Comparison of ENCODE assay signal across 12 cellular contexts in genomic region chr10:79147796-79148451, GRCh38.
A peak's percentile ranks its signal among the peaks of the same experiment; 100 is the strongest.
DNase-seq lines count a peak whose midpoint lies in the region; ATAC-seq, FAIRE-seq and TF ChIP-seq lines count a peak whose summit lies in the region.
"Had no signal": no experiment of that assay in that cellular context is flagged by ENCODE, and none has a peak within 500 bp of the region (broad histone marks: within the 10 kb centered on the region; RNA-seq: fewer than 3 reads in every experiment).

No MANE protein-coding gene starts in this region.

- no peak for ATAC-seq in A549
- ATAC-seq: activated naive CD4-positive, alpha-beta T cell treated with anti-CD3 and anti-CD28 coated beads, Interleukin-2, amount 50 U/mL, for 72 hours had no signal

- TF ChIP-seq RAD21 in A549 (conservative IDR thresholded peaks at IDR 0.05 in 1 of 2, IDR thresholded peaks at IDR 0.05 in 1 of 2) (no peak), Ishikawa (IDR thresholded peaks at IDR 0.05; ENCODE audit: low read depth) (no peak)

- no peak overlapping the region for H3K4me2 ChIP-seq in A549

- peak overlapping the region; percentile 98 to 99; a peak in 5 of 6 replicates for H3K27ac ChIP-seq in A549
- peak overlapping the region; percentile 48 for H3K27ac ChIP-seq in effector memory CD4-positive, alpha-beta T cell (ENCODE audit: insufficient read depth, low read length, poor library complexity, severe bottlenecking)
- peak overlapping the region; percentile 37 for H3K27ac ChIP-seq in neutrophil
- H3K27ac ChIP-seq: foreskin keratinocyte had no signal

- FAIRE-seq in A549 (lab: Jason Lieb, UNC), result no peak

- no peak for TF ChIP-seq EP300 in A549 (IDR thresholded peaks at IDR 0.05)
- no peak for TF ChIP-seq EP300 in Ishikawa (IDR thresholded peaks at IDR 0.05; ENCODE audit: borderline replicate concordance)

- H3K9me3 ChIP-seq in A549, result no peaks in the 10 kb centered on the region
- H3K9me3 ChIP-seq in effector memory CD4-positive, alpha-beta T cell (ENCODE audit: control insufficient read depth, low read length), result no peaks in the 10 kb centered on the region
- no peaks in the 10 kb centered on the region for H3K9me3 ChIP-seq in neutrophil

- H3K4me3 ChIP-seq in A549 (no peak overlapping the region), neutrophil (ENCODE audit: low read depth in 1 of 2, low read length in 1 of 2) (no peak overlapping the region)
- H3K4me3 ChIP-seq in effector memory CD4-positive, alpha-beta T cell (ENCODE audit: insufficient read depth, low read depth, low read length, poor library complexity, severe bottlenecking), result no peak overlapping the region

- DNase-seq in A549 (ENCODE audit: low read depth in 1 of 2, low spot score in 1 of 2) (no peak), NOMO-1 (lab: John Stamatoyannopoulos, UW; ENCODE audit: unreplicated experiment in 2 of 2) (no peak), SIG-M5 treated with dmso at 0.1 percent for 504 hours (lab: John Stamatoyannopoulos, UW; ENCODE audit: unreplicated experiment) (no peak), NCI-H1105 (lab: John Stamatoyannopoulos, UW) (no peak), RKO (ENCODE audit: low spot score) (no peak)
- DNase-seq in effector memory CD4-positive, alpha-beta T cell, result no peak
- DNase-seq: HCEC 1CT, NCI-H510A treated with DMSO at 0.1 percent for 48 hours had no signal

- POLR2A ChIA-PET in A549 (lab: Yijun Ruan, JAX), result interaction anchor here (1.0 kb wide), 1 partner anchor 11 kb away, joined by 4 read pairs; no protein-coding TSS in a partner anchor

- no peaks in the 10 kb centered on the region for H3K27me3 ChIP-seq in effector memory CD4-positive, alpha-beta T cell (replicated peaks; ENCODE audit: control insufficient read depth, insufficient read depth, low read length, poor library complexity, severe bottlenecking)
- H3K27me3 ChIP-seq in neutrophil, result no peaks in the 10 kb centered on the region
- H3K27me3 ChIP-seq: foreskin keratinocyte had no signal

- no peaks in the 10 kb centered on the region for H3K36me3 ChIP-seq in effector memory CD4-positive, alpha-beta T cell (ENCODE audit: control insufficient read depth, insufficient read depth, low read length)
- H3K36me3 ChIP-seq in neutrophil, result no peaks in the 10 kb centered on the region

- no peak for TF ChIP-seq POLR2A in A549 (IDR thresholded peaks at IDR 0.05; ENCODE audit: low read length)

- 83% methylated on average over 6 of the region's 7 CpGs for WGBS in A549 (ENCODE audit: missing lambda C conversion rate)

- CTCF ChIA-PET in A549 (lab: Yijun Ruan, JAX), result interaction anchor here (0.9 to 7.7 kb wide), 8 partner anchors 10 to 1101 kb away, joined by 3 to 92 read pairs (median 4); no protein-coding TSS in a partner anchor

- no peak for TF ChIP-seq CTCF in A549 (IDR thresholded peaks at IDR 0.05)
- TF ChIP-seq CTCF in neutrophil (IDR thresholded peaks at IDR 0.05), result no peak

- H3K4me1 ChIP-seq in A549 (peaks cover 99% of the 10 kb centered on the region), neutrophil (ENCODE audit: control insufficient read depth in 1 of 2, insufficient read depth in 1 of 2, low read depth in 1 of 2, low read length in 1 of 2) (peaks cover 29 to 56% of the 10 kb centered on the region in 2 experiments)
- H3K4me1 ChIP-seq in effector memory CD4-positive, alpha-beta T cell (ENCODE audit: control insufficient read depth, insufficient read depth, low read length, poor library complexity, severe bottlenecking), result peaks cover 63% of the 10 kb centered on the region

TF ChIP-seq in A549, 52 proteins besides CTCF, POLR2A, EP300 and RAD21:
- TF ChIP-seq NPAS2 (CRISPR knock-in tag; IDR thresholded peaks at IDR 0.05; ENCODE audit: borderline replicate concordance) (no peak), EHF (CRISPR knock-in tag; IDR thresholded peaks at IDR 0.05) (no peak), ESRRA (IDR thresholded peaks at IDR 0.05; ENCODE audit: borderline replicate concordance, low read length) (no peak)

TF ChIP-seq in Ishikawa, 13 proteins besides CTCF, POLR2A, EP300 and RAD21:
- TF ChIP-seq ZBTB7A (IDR thresholded peaks at IDR 0.05; ENCODE audit: low read depth), result no peak
- TF ChIP-seq MAX (IDR thresholded peaks at IDR 0.05), result peak; percentile 44; the same call in 1 of the 2 replicates
- peak; percentile 89 for TF ChIP-seq NFIC (IDR thresholded peaks at IDR 0.05)
- TF ChIP-seq TCF12 (IDR thresholded peaks at IDR 0.05; ENCODE audit: low read depth), result peak; percentile 39; the same call in 1 of the 2 replicates
- peak; percentile 95 for TF ChIP-seq TEAD4 (IDR thresholded peaks at IDR 0.05)

Comparison
In these comparisons a context has a peak if more than half of its experiments do, and no peak if none do; other contexts are left out.
1. H3K27ac ChIP-seq: peak in every context shown above with its lines; median percentile 98 in A549; 48 in effector memory CD4-positive, alpha-beta T cell; 37 in neutrophil.